In genomic region chr14:70489579-70490175, GRCh38 we compare ENCODE assay signal across 28 cellular contexts. TPM values are rescaled to one million over a fixed set of nuclear protein-coding genes. Genes with fewer than 3 reads are reported as not detected.
"Had no signal": no experiment of that assay in that cellular context is flagged by ENCODE, and none has a peak within 500 bp of the region (broad histone marks: within the 10 kb centered on the region; RNA-seq: fewer than 3 reads in every experiment).

No MANE protein-coding gene starts in this region.

- H3K4me3 Mint-ChIP-seq: naive thymus-derived CD4-positive, alpha-beta T cell; nephron progenitor cell; stimulated activated effector memory CD8-positive, alpha-beta T cell treated with anti-CD3 and anti-CD28 coated beads, Interleukin-12 subunit alpha, Interleukin-12 subunit beta, amount 100 ng/mL, for 72 hours had no signal

- H3K4me3 ChIP-seq: dorsolateral prefrontal cortex, gastroesophageal sphincter, heart left ventricle, hepatocyte, lung, prostate gland, right atrium auricular region, smooth muscle cell, thoracic aorta, tibial nerve, upper lobe of left lung had no signal

- H3K27ac ChIP-seq: dorsolateral prefrontal cortex, epithelial cell of prostate, gastroesophageal sphincter, heart left ventricle, hepatocyte, prostate gland, right atrium auricular region, thoracic aorta, tibial nerve, upper lobe of left lung had no signal

- H3K9me3 ChIP-seq: prostate gland had no signal

- H3K27ac Mint-ChIP-seq: naive thymus-derived CD4-positive, alpha-beta T cell; nephron progenitor cell; stimulated activated effector memory CD8-positive, alpha-beta T cell treated with anti-CD3 and anti-CD28 coated beads, Interleukin-12 subunit alpha, Interleukin-12 subunit beta, amount 100 ng/mL, for 72 hours had no signal

- H3K27me3 Mint-ChIP-seq: naive thymus-derived CD4-positive, alpha-beta T cell had no signal

- H3K4me1 ChIP-seq: gastroesophageal sphincter, heart left ventricle, prostate gland, right atrium auricular region, tibial nerve, upper lobe of left lung had no signal

- H3K79me2 ChIP-seq: hepatocyte had no signal

- H3K27me3 ChIP-seq: dorsolateral prefrontal cortex, gastroesophageal sphincter, heart left ventricle, hepatocyte, right atrium auricular region, tibial nerve, upper lobe of left lung had no signal

- H3K36me3 Mint-ChIP-seq: stimulated activated effector memory CD8-positive, alpha-beta T cell treated with anti-CD3 and anti-CD28 coated beads, Interleukin-12 subunit alpha, Interleukin-12 subunit beta, amount 100 ng/mL, for 72 hours had no signal

- DNase-seq: dorsolateral prefrontal cortex; effector CD4-positive, alpha-beta T cell; foreskin fibroblast; heart left ventricle; left ventricle myocardium superior; mesenchymal stem cell; midbrain; naive thymus-derived CD4-positive, alpha-beta T cell; nephron progenitor cell; nucleus accumbens; stimulated activated CD4-positive, alpha-beta T cell treated with anti-CD3 and anti-CD28 coated beads, Interleukin-12 subunit alpha, Interleukin-12 subunit beta, amount 100 ng/mL, for 4 hours; stimulated activated CD4-positive, alpha-beta T cell treated with anti-CD3 and anti-CD28 coated beads, Interleukin-2, amount 100 ng/mL, for 24 hours; stimulated activated CD4-positive, alpha-beta T cell treated with anti-CD3 and anti-CD28 coated beads, Interleukin-4, amount 100 ng/mL, for 24 hours; stimulated activated naive CD4-positive, alpha-beta T cell treated with Interleukin-2 at 50 U/mL for 16 hours; upper lobe of left lung had no signal

- H3K4me1 Mint-ChIP-seq: naive thymus-derived CD4-positive, alpha-beta T cell; nephron progenitor cell; stimulated activated effector memory CD8-positive, alpha-beta T cell treated with anti-CD3 and anti-CD28 coated beads, Interleukin-12 subunit alpha, Interleukin-12 subunit beta, amount 100 ng/mL, for 72 hours had no signal

- H3K4me2 ChIP-seq: hepatocyte, smooth muscle cell had no signal

- H3K36me3 ChIP-seq: prostate gland, right atrium auricular region, upper lobe of left lung had no signal

RNA-seq across cellular contexts. Expression of gene ADAM21, which starts 37.7 kb away (rescaled TPM):
- total RNA-seq: esophagus mucosa, osteocyte, sciatic nerve, smooth muscle cell had no signal
- polyA plus RNA-seq: hepatocyte, smooth muscle cell had no signal

RNA-seq across cellular contexts. Expression of gene ADAM20, which starts 45.1 kb away (rescaled TPM):
- polyA plus RNA-seq: hepatocyte; naive thymus-derived CD4-positive, alpha-beta T cell; smooth muscle cell had no signal
